ENCODE assay signal across 19 cellular contexts in the genomic region with DNA sequence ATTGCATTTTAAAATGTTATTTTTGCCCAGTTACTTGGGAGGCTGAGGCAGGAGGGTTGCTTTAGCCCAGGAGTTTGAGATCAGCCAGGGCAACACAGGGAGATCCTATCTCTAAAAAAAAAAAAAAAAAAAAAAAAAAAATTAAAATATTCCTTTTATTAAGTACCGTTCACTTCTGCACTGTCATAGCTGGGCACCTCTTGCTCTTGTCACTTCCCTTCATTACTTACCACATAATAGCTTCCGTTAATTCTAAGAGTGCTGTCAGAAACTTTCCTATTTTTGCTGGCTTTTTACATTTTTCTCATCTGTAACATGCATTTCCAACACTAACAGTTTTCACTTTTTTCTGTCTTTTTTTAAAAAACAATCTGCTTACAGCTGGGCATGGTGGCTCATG.
"Had no signal": no experiment of that assay in that cellular context is flagged by ENCODE, and none has a peak within 500 bp of the region (broad histone marks: within the 10 kb centered on the region; RNA-seq: fewer than 3 reads in every experiment).

No MANE protein-coding gene starts in this region.

- ATAC-seq: lower lobe of right lung, T-helper 17 cell had no signal

- H3K4me3 Mint-ChIP-seq: activated CD4-positive, alpha-beta T cell treated with anti-CD3 and anti-CD28 coated beads, Interleukin-2, amount 10 ng/mL, durations not matched to agents 24 days and 14 days; activated naive CD8-positive, alpha-beta T cell treated with anti-CD3 and anti-CD28 coated beads, Interleukin-2, amount 10 ng/mL, durations not matched to agents 7 days and 5 days; mesothelial cell of epicardium; T-helper 17 cell had no signal

- H3K4me1 ChIP-seq: lower lobe of right lung, parathyroid adenoma, tibial nerve, uterus had no signal

- H2AFZ ChIP-seq: parathyroid adenoma had no signal

- H3K4me3 ChIP-seq: lower lobe of right lung, tibial nerve, uterus had no signal

- H3K79me2 ChIP-seq: parathyroid adenoma had no signal

- H3K9me3 Mint-ChIP-seq: activated CD4-positive, alpha-beta T cell treated with anti-CD3 and anti-CD28 coated beads, Interleukin-2, amount 10 ng/mL, durations not matched to agents 24 days and 14 days; activated naive CD8-positive, alpha-beta T cell treated with anti-CD3 and anti-CD28 coated beads, Interleukin-2, amount 10 ng/mL, durations not matched to agents 7 days and 5 days; mesothelial cell of epicardium had no signal

- H3K9ac ChIP-seq: parathyroid adenoma had no signal

- H3K36me3 ChIP-seq: uterus had no signal

- H3K27ac Mint-ChIP-seq: activated CD4-positive, alpha-beta T cell treated with anti-CD3 and anti-CD28 coated beads, Interleukin-2, amount 10 ng/mL, durations not matched to agents 24 days and 14 days; activated naive CD8-positive, alpha-beta T cell treated with anti-CD3 and anti-CD28 coated beads, Interleukin-2, amount 10 ng/mL, durations not matched to agents 7 days and 5 days; mesothelial cell of epicardium had no signal

- DNase-seq: activated CD4-positive, alpha-beta T cell treated with anti-CD3 and anti-CD28 coated beads, Interleukin-2, amount 10 ng/mL, durations not matched to agents 24 days and 14 days; activated CD4-positive, CD25-positive, alpha-beta regulatory T cell; activated gamma-delta T cell; activated naive CD8-positive, alpha-beta T cell treated with anti-CD3 and anti-CD28 coated beads, Interleukin-2, amount 10 ng/mL, durations not matched to agents 7 days and 5 days; activated T-cell treated with anti-CD3 and anti-CD28 coated beads, Interleukin-2, amount 50 U/mL, for 1 hour; anterior cingulate cortex; cerebellar nuclear complex; effector memory CD4-positive, alpha-beta T cell; foreskin melanocyte; lower lobe of right lung; stimulated activated CD4-positive, alpha-beta T cell treated with anti-CD3 and anti-CD28 coated beads, Interleukin-2, amount 100 ng/mL, for 48 hours; stimulated activated naive CD4-positive, alpha-beta T cell treated with Interleukin-2 at 50 U/mL for 16 hours; substantia nigra; T-helper 17 cell; uterus had no signal

- H3K27ac ChIP-seq: epithelial cell of prostate, lower lobe of right lung, parathyroid adenoma, tibial nerve, uterus had no signal

- H3K27me3 ChIP-seq: tibial nerve, uterus had no signal

- H3K27me3 Mint-ChIP-seq: activated CD4-positive, alpha-beta T cell treated with anti-CD3 and anti-CD28 coated beads, Interleukin-2, amount 10 ng/mL, durations not matched to agents 24 days and 14 days; activated naive CD8-positive, alpha-beta T cell treated with anti-CD3 and anti-CD28 coated beads, Interleukin-2, amount 10 ng/mL, durations not matched to agents 7 days and 5 days; T-helper 17 cell had no signal

- H3K9me3 ChIP-seq: lower lobe of right lung, tibial nerve, uterus had no signal
